1 cellular context compared by ENCODE assay signal in the genomic region with DNA sequence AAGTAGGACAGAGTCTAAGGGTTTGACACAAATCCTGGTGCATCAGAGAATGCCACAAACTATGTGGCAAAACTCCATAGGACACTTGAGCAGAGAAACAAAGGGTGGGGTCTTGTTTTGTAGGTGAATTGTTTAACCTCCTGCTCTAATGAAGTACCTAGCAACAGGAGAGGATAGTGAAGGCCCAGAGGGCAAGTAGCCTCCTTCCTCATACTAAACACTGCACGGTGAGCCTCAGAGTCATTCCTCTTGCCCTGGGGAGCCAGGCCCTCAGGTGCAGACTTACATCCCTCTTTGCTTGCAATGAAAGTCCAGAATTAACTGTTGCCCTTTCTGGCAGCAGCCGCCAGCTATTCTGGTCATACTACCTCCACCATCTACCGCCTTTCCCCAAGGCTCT.
TF ChIP-seq lines count a peak whose summit lies in the region.

No MANE protein-coding gene starts in this region.

TF ChIP-seq in SK-N-SH, 30 proteins besides CTCF, POLR2A, EP300 and RAD21 (continued from another document):
- TF ChIP-seq POLR2AphosphoS5 (IDR thresholded peaks at IDR 0.05; ENCODE audit: low read depth, low read length) = no peak
- no peak for TF ChIP-seq TEAD4 (IDR thresholded peaks at IDR 0.05; ENCODE audit: borderline replicate concordance, insufficient read depth)
- no peak for TF ChIP-seq NFIC (IDR thresholded peaks at IDR 0.05; ENCODE audit: borderline replicate concordance)
- TF ChIP-seq MEF2A (IDR thresholded peaks at IDR 0.05; ENCODE audit: borderline replicate concordance, low read depth) = no peak
- no peak for TF ChIP-seq RXRA (IDR thresholded peaks at IDR 0.05; ENCODE audit: borderline replicate concordance, low read depth)
- TF ChIP-seq, protein P1, sequence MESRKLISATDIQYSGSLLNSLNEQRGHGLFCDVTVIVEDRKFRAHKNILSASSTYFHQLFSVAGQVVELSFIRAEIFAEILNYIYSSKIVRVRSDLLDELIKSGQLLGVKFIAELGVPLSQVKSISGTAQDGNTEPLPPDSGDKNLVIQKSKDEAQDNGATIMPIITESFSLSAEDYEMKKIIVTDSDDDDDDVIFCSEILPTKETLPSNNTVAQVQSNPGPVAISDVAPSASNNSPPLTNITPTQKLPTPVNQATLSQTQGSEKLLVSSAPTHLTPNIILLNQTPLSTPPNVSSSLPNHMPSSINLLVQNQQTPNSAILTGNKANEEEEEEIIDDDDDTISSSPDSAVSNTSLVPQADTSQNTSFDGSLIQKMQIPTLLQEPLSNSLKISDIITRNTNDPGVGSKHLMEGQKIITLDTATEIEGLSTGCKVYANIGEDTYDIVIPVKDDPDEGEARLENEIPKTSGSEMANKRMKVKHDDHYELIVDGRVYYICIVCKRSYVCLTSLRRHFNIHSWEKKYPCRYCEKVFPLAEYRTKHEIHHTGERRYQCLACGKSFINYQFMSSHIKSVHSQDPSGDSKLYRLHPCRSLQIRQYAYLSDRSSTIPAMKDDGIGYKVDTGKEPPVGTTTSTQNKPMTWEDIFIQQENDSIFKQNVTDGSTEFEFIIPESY (IDR thresholded peaks at IDR 0.05; ENCODE audit: borderline replicate concordance, low read depth) = no peak
- TF ChIP-seq, protein P2, sequence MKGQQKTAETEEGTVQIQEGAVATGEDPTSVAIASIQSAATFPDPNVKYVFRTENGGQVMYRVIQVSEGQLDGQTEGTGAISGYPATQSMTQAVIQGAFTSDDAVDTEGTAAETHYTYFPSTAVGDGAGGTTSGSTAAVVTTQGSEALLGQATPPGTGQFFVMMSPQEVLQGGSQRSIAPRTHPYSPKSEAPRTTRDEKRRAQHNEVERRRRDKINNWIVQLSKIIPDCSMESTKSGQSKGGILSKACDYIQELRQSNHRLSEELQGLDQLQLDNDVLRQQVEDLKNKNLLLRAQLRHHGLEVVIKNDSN (IDR thresholded peaks at IDR 0.05; ENCODE audit: borderline replicate concordance, low read depth) = no peak
- TF ChIP-seq FOXM1 (IDR thresholded peaks at IDR 0.05; ENCODE audit: low read depth) = no peak
- no peak for TF ChIP-seq SIN3A (IDR thresholded peaks at IDR 0.05; ENCODE audit: borderline replicate concordance, low read depth, low read length)
- TF ChIP-seq NRF1 (IDR thresholded peaks at IDR 0.05; ENCODE audit: low read depth, low read length) = no peak
- TF ChIP-seq JUND (IDR thresholded peaks at IDR 0.05) = no peak
- no peak for TF ChIP-seq FOSL2 (IDR thresholded peaks at IDR 0.05; ENCODE audit: borderline replicate concordance, low read depth)
- TF ChIP-seq TAF1 (IDR thresholded peaks at IDR 0.05; ENCODE audit: borderline replicate concordance, low read depth, low read length) = no peak
